Comparison of ENCODE assay signal across 8 cellular contexts in the genomic region with DNA sequence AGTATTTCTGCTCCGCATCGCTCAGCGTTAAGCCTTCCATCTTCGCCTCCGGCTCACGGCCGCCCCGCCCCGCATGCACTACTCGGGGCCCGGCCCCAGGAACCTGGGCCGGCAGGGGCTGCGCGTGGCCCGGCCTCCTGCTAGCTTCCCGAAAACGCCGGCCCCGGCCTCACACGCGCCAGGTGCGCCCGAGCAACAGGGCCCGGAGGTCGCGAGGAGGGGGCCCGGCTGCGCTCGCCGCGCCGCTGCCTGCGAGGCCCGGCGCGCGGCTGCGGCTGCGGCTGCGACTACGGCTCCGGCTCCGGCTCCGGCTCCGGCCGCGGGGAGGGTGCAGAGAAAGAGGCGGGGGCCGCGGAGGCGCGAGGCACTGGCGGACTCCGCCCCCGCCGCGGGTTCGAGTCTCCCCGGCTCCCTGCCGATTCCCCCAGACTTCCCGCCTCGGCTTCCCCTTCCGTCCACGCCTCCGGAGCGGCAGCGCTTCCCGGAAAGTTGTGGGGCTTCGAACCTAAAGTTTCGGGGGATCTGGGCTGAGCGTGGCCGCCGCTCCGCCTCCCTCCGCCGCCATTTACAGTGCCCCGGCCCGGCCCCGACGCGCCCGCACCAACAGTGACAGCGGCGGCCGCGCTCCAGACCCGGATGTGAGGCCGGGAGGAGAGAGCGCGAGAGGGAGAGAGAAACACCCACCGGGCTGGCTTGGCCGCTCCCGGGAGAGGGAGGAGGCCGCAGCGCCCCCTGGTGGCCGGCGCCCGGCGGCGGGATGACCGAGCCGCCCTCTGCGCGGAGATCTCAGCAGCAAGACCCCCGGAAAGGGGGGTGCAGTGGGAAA. TPM values are rescaled to one million over a fixed set of nuclear protein-coding genes. Genes with fewer than 3 reads are reported as not detected.
DNase-seq lines count a peak whose midpoint lies in the region; ATAC-seq and TF ChIP-seq lines count a peak whose summit lies in the region.

A gene with protein sequence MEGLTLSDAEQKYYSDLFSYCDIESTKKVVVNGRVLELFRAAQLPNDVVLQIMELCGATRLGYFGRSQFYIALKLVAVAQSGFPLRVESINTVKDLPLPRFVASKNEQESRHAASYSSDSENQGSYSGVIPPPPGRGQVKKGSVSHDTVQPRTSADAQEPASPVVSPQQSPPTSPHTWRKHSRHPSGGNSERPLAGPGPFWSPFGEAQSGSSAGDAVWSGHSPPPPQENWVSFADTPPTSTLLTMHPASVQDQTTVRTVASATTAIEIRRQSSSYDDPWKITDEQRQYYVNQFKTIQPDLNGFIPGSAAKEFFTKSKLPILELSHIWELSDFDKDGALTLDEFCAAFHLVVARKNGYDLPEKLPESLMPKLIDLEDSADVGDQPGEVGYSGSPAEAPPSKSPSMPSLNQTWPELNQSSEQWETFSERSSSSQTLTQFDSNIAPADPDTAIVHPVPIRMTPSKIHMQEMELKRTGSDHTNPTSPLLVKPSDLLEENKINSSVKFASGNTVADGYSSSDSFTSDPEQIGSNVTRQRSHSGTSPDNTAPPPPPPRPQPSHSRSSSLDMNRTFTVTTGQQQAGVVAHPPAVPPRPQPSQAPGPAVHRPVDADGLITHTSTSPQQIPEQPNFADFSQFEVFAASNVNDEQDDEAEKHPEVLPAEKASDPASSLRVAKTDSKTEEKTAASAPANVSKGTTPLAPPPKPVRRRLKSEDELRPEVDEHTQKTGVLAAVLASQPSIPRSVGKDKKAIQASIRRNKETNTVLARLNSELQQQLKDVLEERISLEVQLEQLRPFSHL (minus strand): TSS at position 611 of the 826 bp plus-strand sequence. CDS start 571 bp downstream, at position 40.

- peak within 1 kb of the TSS in 9 of 10 donors; percentile 61 to 96 (median 93) for H3K27ac Mint-ChIP-seq in naive thymus-derived CD8-positive, alpha-beta T cell

- peak within 1 kb of the TSS; percentile 72 for H2AFZ ChIP-seq in KMS-11 (ENCODE audit: low read depth)
- peak within 1 kb of the TSS; percentile 95 for H2AFZ ChIP-seq in fibroblast of lung (ENCODE audit: low read length)

- H3K4me2 ChIP-seq in KMS-11: peak within 1 kb of the TSS; percentile 96
- H3K4me2 ChIP-seq in fibroblast of lung (ENCODE audit: extremely low read depth, insufficient read depth, low read length): peak within 1 kb of the TSS; percentile 90

- H3K79me2 ChIP-seq in KMS-11 (ENCODE audit: insufficient read depth, low read depth): peaks cover 47% of the 10 kb centered on the region
- H3K79me2 ChIP-seq in fibroblast of lung (ENCODE audit: control insufficient read depth, insufficient read depth, low read length): peaks cover 38% of the 10 kb centered on the region

- H4K20me1 ChIP-seq in KMS-11 (ENCODE audit: insufficient read depth): no peaks in the 10 kb centered on the region
- no peaks in the 10 kb centered on the region for H4K20me1 ChIP-seq in fibroblast of lung (ENCODE audit: control insufficient read depth, extremely low read depth, insufficient read depth, low read length)

- H3K4me3 ChIP-seq in KMS-11 (IDR thresholded peaks at IDR 0.05; ENCODE audit: insufficient read depth, low read depth, low read length): no peak within 1 kb of the TSS
- H3K4me3 ChIP-seq in fibroblast of lung (replicated peaks in 1 of 4; ENCODE audit: control extremely low read depth in 1 of 4, insufficient read depth in 1 of 4, low read depth in 3 of 4, low read length in 4 of 4): peak within 1 kb of the TSS; percentile 83 to 93 (median 84)

- no peaks in the 10 kb centered on the region for H3K27me3 Mint-ChIP-seq in naive thymus-derived CD8-positive, alpha-beta T cell

- H3K4me3 Mint-ChIP-seq in naive thymus-derived CD8-positive, alpha-beta T cell: peak within 1 kb of the TSS in 9 of 10 donors; percentile 87 to 96 (median 91)

- H3K27me3 ChIP-seq in KMS-11 (ENCODE audit: insufficient read depth, low read depth) (no peaks in the 10 kb centered on the region), fibroblast of lung (ENCODE audit: control insufficient read depth, insufficient read depth, low read length) (no peaks in the 10 kb centered on the region)

- no peaks in the 10 kb centered on the region for H3K9me3 Mint-ChIP-seq in naive thymus-derived CD8-positive, alpha-beta T cell

- peak; percentile 85 for TF ChIP-seq CTCF in KMS-11 (conservative IDR thresholded peaks at IDR 0.05; ENCODE audit: low read depth, low read length)
- peak; percentile 61 to 69 for TF ChIP-seq CTCF in fibroblast of lung (conservative IDR thresholded peaks at IDR 0.05 in 1 of 2, IDR thresholded peaks at IDR 0.05 in 1 of 2; ENCODE audit: low read depth in 1 of 2, low read length in 2 of 2)

- peak within 1 kb of the TSS; percentile 84 for H3K27ac ChIP-seq in KMS-11
- peak within 1 kb of the TSS; percentile 88 for H3K27ac ChIP-seq in fibroblast of lung (ENCODE audit: insufficient read depth, low read length)

- POLR2A ChIA-PET in naive thymus-derived CD8-positive, alpha-beta T cell (lab: Charles Lee): interaction anchor here (1.0 to 5.6 kb wide), 13 partner anchors 18 to 386 kb away, joined by 3 to 46 read pairs (median 4); a partner anchor contains a TSS

- H3K9me3 ChIP-seq in fibroblast of lung (ENCODE audit: control insufficient read depth, insufficient read depth, low read depth, low read length): no peaks in the 10 kb centered on the region

- H3K4me1 ChIP-seq in KMS-11 (ENCODE audit: low read depth, poor library complexity, severe bottlenecking) (peaks cover 33% of the 10 kb centered on the region), fibroblast of lung (ENCODE audit: control insufficient read depth, extremely low read depth, insufficient read depth, low read length) (peaks cover 5% of the 10 kb centered on the region)

- peaks cover 8 to 23% (median 15%) of the 10 kb centered on the region in 4 donors for H3K4me1 Mint-ChIP-seq in naive thymus-derived CD8-positive, alpha-beta T cell

- H3K36me3 Mint-ChIP-seq in naive thymus-derived CD8-positive, alpha-beta T cell: no peaks in the 10 kb centered on the region

- H3K36me3 ChIP-seq in KMS-11 (ENCODE audit: insufficient read depth): no peaks in the 10 kb centered on the region
- no peaks in the 10 kb centered on the region for H3K36me3 ChIP-seq in fibroblast of lung (ENCODE audit: control insufficient read depth, insufficient read depth, low read length)

- H3K9ac ChIP-seq in KMS-11: peak within 1 kb of the TSS; percentile 97
- peak within 1 kb of the TSS; percentile 99 for H3K9ac ChIP-seq in fibroblast of lung (ENCODE audit: insufficient read depth, low read length)

- ATAC-seq in GM21723 (IDR thresholded peaks at IDR 0.05; ENCODE audit: unreplicated experiment): peak; percentile 92
- peak; percentile 84 to 87 for ATAC-seq in naive thymus-derived CD8-positive, alpha-beta T cell

- DNase-seq in Daoy (ENCODE audit: low read depth) (peak; percentile 93), RKO (ENCODE audit: low spot score) (peak; percentile 88), fibroblast of lung (ENCODE audit: low read depth in 2 of 2) (peak; percentile 83 to 87)
- DNase-seq in activated T-helper 1 cell treated with anti-CD3 and anti-CD28 coated beads, Interleukin-2, amount 50 U/mL, for 16 hours (ENCODE audit: low read depth in 1 of 2, low spot score in 1 of 2): peak; percentile 83 to 89
- peak; percentile 85 to 96 (median 92) for DNase-seq in naive thymus-derived CD8-positive, alpha-beta T cell
- peak; percentile 82 to 90 (median 86) for DNase-seq in stimulated activated naive CD4-positive, alpha-beta T cell (lab: John Stamatoyannopoulos, UW)

RNA-seq across cellular contexts. Expression of the gene that starts here (rescaled TPM):
- 35.8 and 42.1 TPM in 2 replicates for total RNA-seq in Daoy (2014; rRNA removed; shearing (Covaris generic))
- total RNA-seq in fibroblast of lung: 21.3 and 28.2 TPM in 2 replicates
- polyA plus RNA-seq in fibroblast of lung: 27.8 and 33.1 TPM in 2 replicates
- polyA plus RNA-seq in fibroblast of lung (2012): 17.0 and 20.1 TPM in 2 replicates
- 6.3 and 15.6 TPM in 2 replicates for polyA minus RNA-seq in fibroblast of lung (ENCODE audit: low replicate concordance)
- 10 to 100 TPM; 69.9 to 70.0 TPM for total RNA-seq in naive thymus-derived CD8-positive, alpha-beta T cell
- 10 to 100 TPM; 19.4 to 45.3 (median 28.4) TPM for polyA plus RNA-seq in naive thymus-derived CD8-positive, alpha-beta T cell
